In the genomic region with DNA sequence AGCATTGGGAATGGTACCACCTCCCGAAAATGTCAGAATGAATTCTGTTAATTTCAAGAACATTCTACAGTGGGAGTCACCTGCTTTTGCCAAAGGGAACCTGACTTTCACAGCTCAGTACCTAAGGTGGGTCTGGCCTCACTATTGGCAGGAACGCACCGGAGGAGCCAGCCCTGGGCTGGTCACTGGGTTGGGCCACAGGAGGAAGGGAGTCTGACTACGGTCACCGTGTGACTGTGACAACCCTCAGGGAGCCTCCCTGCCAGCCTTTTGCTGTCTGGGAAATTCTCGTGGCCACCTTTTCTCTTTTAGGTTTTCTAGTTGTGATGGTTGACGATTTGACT, we compare ENCODE assay signal across 11 cellular contexts. TPM values are rescaled to one million over a fixed set of nuclear protein-coding genes. Genes with fewer than 3 reads are reported as not detected.
A peak's percentile ranks its signal among the peaks of the same experiment; 100 is the strongest.
DNase-seq lines count a peak whose midpoint lies in the region; ATAC-seq and TF ChIP-seq lines count a peak whose summit lies in the region.
"Had no signal": no experiment of that assay in that cellular context is flagged by ENCODE, and none has a peak within 500 bp of the region (broad histone marks: within the 10 kb centered on the region; RNA-seq: fewer than 3 reads in every experiment).

No MANE protein-coding gene starts in this region.

- peak; percentile 17 for ATAC-seq in GM18873 (IDR thresholded peaks at IDR 0.05; ENCODE audit: low FRiP score, unreplicated experiment)
- ATAC-seq in HG02623 (IDR thresholded peaks at IDR 0.05; ENCODE audit: unreplicated experiment) = peak; percentile 6

- H3K9me3 Mint-ChIP-seq in activated CD4-positive, alpha-beta memory T cell treated with anti-CD3 and anti-CD28 coated beads, Interleukin-2, amount 10 ng/mL, durations not matched to agents 7 days and 5 days = no peaks in the 10 kb centered on the region

- H3K27ac Mint-ChIP-seq in activated CD4-positive, alpha-beta memory T cell treated with anti-CD3 and anti-CD28 coated beads, Interleukin-2, amount 10 ng/mL, durations not matched to agents 7 days and 5 days = peak overlapping the region; percentile 45

- peaks cover 49% of the 10 kb centered on the region for H3K4me1 Mint-ChIP-seq in activated CD4-positive, alpha-beta memory T cell treated with anti-CD3 and anti-CD28 coated beads, Interleukin-2, amount 10 ng/mL, durations not matched to agents 7 days and 5 days

- no peak for TF ChIP-seq CTCF in neutrophil (IDR thresholded peaks at IDR 0.05)

- no peaks in the 10 kb centered on the region for H3K27me3 ChIP-seq in neutrophil

- intact Hi-C loops in head of caudate nucleus (cut with DNase I) = loop anchor here (10.0 kb wide), 1 partner anchor 96 kb away; no protein-coding TSS in a partner anchor

- H3K36me3 ChIP-seq in neutrophil = peaks cover 51% of the 10 kb centered on the region

- no peak overlapping the region for H3K4me3 ChIP-seq in neutrophil (ENCODE audit: low read depth in 1 of 2, low read length in 1 of 2)
- H3K4me3 ChIP-seq: lung had no signal

- CTCF ChIA-PET in activated CD4-positive, alpha-beta memory T cell treated with anti-CD3 and anti-CD28 coated beads, Interleukin-2, amount 10 ng/mL, durations not matched to agents 7 days and 5 days (lab: Charles Lee) = interaction anchor here (0.6 to 1.4 kb wide), 3 partner anchors 63 to 71 kb away, joined by 3 to 5 read pairs (median 3); no protein-coding TSS in a partner anchor

- peaks cover 55 to 65% of the 10 kb centered on the region in 2 experiments for H3K4me1 ChIP-seq in neutrophil (ENCODE audit: control insufficient read depth in 1 of 2, insufficient read depth in 1 of 2, low read depth in 1 of 2, low read length in 1 of 2)

- H3K9me3 ChIP-seq in neutrophil = no peaks in the 10 kb centered on the region

- H3K36me3 Mint-ChIP-seq in activated CD4-positive, alpha-beta memory T cell treated with anti-CD3 and anti-CD28 coated beads, Interleukin-2, amount 10 ng/mL, durations not matched to agents 7 days and 5 days (ENCODE audit: low read depth) = peaks cover 73% of the 10 kb centered on the region

- H3K27ac ChIP-seq in neutrophil = peak overlapping the region; percentile 95

- no peak for DNase-seq in activated CD4-positive, alpha-beta memory T cell treated with anti-CD3 and anti-CD28 coated beads, Interleukin-2, amount 10 ng/mL, durations not matched to agents 7 days and 5 days
- DNase-seq in COLO668 (lab: John Stamatoyannopoulos, UW; ENCODE audit: unreplicated experiment) (no peak), NAMALWA (ENCODE audit: low spot score) (no peak), activated gamma-delta T cell (lab: John Stamatoyannopoulos, UW) (no peak), head of caudate nucleus (no peak)
- DNase-seq: dermis blood vessel endothelial cell, MV-4-11 had no signal

- H3K4me3 Mint-ChIP-seq in activated CD4-positive, alpha-beta memory T cell treated with anti-CD3 and anti-CD28 coated beads, Interleukin-2, amount 10 ng/mL, durations not matched to agents 7 days and 5 days = peak overlapping the region; percentile 95

- POLR2A ChIA-PET in activated CD4-positive, alpha-beta memory T cell treated with anti-CD3 and anti-CD28 coated beads, Interleukin-2, amount 10 ng/mL, durations not matched to agents 7 days and 5 days (lab: Charles Lee) = interaction anchor here (0.9 to 4.5 kb wide), 4 partner anchors 30 to 93 kb away, joined by 3 to 25 read pairs (median 20); partner anchors contain the start of genes IFNAR1 and IFNAR2

- H3K27me3 Mint-ChIP-seq in activated CD4-positive, alpha-beta memory T cell treated with anti-CD3 and anti-CD28 coated beads, Interleukin-2, amount 10 ng/mL, durations not matched to agents 7 days and 5 days = no peaks in the 10 kb centered on the region

RNA-seq across cellular contexts. Expression of gene IL10RB, which starts 2.2 kb away (rescaled TPM):
- 10 to 100 TPM; 33.9 to 36.1 TPM for total RNA-seq in activated CD4-positive, alpha-beta memory T cell treated with anti-CD3 and anti-CD28 coated beads, Interleukin-2, amount 10 ng/mL, durations not matched to agents 7 days and 5 days

RNA-seq across cellular contexts. Expression of gene IFNAR2, which starts 38.6 kb away (rescaled TPM):
- total RNA-seq in activated CD4-positive, alpha-beta memory T cell treated with anti-CD3 and anti-CD28 coated beads, Interleukin-2, amount 10 ng/mL, durations not matched to agents 7 days and 5 days = 10 to 100 TPM; 60.1 to 61.9 TPM

RNA-seq across cellular contexts. Expression of gene IFNAR1, which starts 56.4 kb away (rescaled TPM):
- 10 to 100 TPM; 38.6 to 39.3 TPM for total RNA-seq in activated CD4-positive, alpha-beta memory T cell treated with anti-CD3 and anti-CD28 coated beads, Interleukin-2, amount 10 ng/mL, durations not matched to agents 7 days and 5 days
